Comparison of ENCODE assay signal across 25 cellular contexts in genomic region chr5:2869471-2869870, GRCh38.
DNase-seq lines count a peak whose midpoint lies in the region; ATAC-seq, FAIRE-seq and TF ChIP-seq lines count a peak whose summit lies in the region.
"Had no signal": no experiment of that assay in that cellular context is flagged by ENCODE, and none has a peak within 500 bp of the region (broad histone marks: within the 10 kb centered on the region; RNA-seq: fewer than 3 reads in every experiment).

No MANE protein-coding gene starts in this region.

- peak; percentile 24 for DNase-seq in coronary artery (ENCODE audit: low spot score)
- DNase-seq in esophagus muscularis mucosa (ENCODE audit: extremely low spot score), result peak; percentile 83
- DNase-seq in posterior vena cava (ENCODE audit: low spot score), result peak; percentile 30
- peak; percentile 12 for DNase-seq in ureter (ENCODE audit: low spot score)
- DNase-seq in medulla oblongata (ENCODE audit: extremely low spot score), result no peak
- no peak for DNase-seq in RCC 7860 (ENCODE audit: low spot score)
- DNase-seq: 8988T; ACHN; BE2C; C1 segment of cervical spinal cord; CD4-positive, alpha-beta memory T cell; CD4-positive, CD25-positive, alpha-beta regulatory T cell; CD8-positive, alpha-beta memory T cell; COR-L47; DMS 273 treated with DMSO at 0.1 percent for 48 hours; DMS153; DMS53; DMS79; GF-D8 had no signal

- H3K27ac ChIP-seq in coronary artery (no peak overlapping the region), esophagus muscularis mucosa (replicated peaks in 1 of 4) (no peak overlapping the region)
- H3K27ac ChIP-seq: BLaER1 had no signal

- H3K4me3 ChIP-seq in coronary artery, result no peak overlapping the region
- no peak overlapping the region for H3K4me3 ChIP-seq in esophagus muscularis mucosa
- H3K4me3 ChIP-seq: BLaER1 had no signal

- FAIRE-seq in RCC 7860 (lab: Jason Lieb, UNC), result no peak
- FAIRE-seq: A204.1, G401.6, GM12891 had no signal

- TF ChIP-seq POLR2A in esophagus muscularis mucosa (IDR thresholded peaks at IDR 0.05; ENCODE audit: low read depth), result no peak

- no peak for ATAC-seq in HG03460 (IDR thresholded peaks at IDR 0.05; ENCODE audit: unreplicated experiment)
- ATAC-seq in HG03342 (IDR thresholded peaks at IDR 0.05; ENCODE audit: unreplicated experiment), result no peak

- H3K9me3 ChIP-seq in esophagus muscularis mucosa, result no peaks in the 10 kb centered on the region

- no peaks in the 10 kb centered on the region for H3K36me3 ChIP-seq in esophagus muscularis mucosa
- H3K36me3 ChIP-seq: BE2C, BLaER1 had no signal

- intact Hi-C loops in esophagus muscularis mucosa (cut with DNase I), result no loop called here
- intact Hi-C loops in posterior vena cava (cut with DNase I), result no loop called here

- TF ChIP-seq EP300 in esophagus muscularis mucosa (IDR thresholded peaks at IDR 0.05), result no peak

- H3K4me1 ChIP-seq in esophagus muscularis mucosa, result no peaks in the 10 kb centered on the region
- H3K4me1 ChIP-seq: BE2C, BLaER1 had no signal

- peaks cover 0 to 10% (median 0%) of the 10 kb centered on the region in 4 donors for H3K27me3 ChIP-seq in esophagus muscularis mucosa
- H3K27me3 ChIP-seq: BE2C, BLaER1 had no signal

- TF ChIP-seq CTCF in coronary artery (IDR thresholded peaks at IDR 0.05) (no peak), esophagus muscularis mucosa (IDR thresholded peaks at IDR 0.05) (no peak)

- WGBS in esophagus muscularis mucosa, result 85% methylated on average over 6 of the region's 6 CpGs

Comparison
In these comparisons a context has a peak if more than half of its experiments do, and no peak if none do; other contexts are left out.
1. DNase-seq: peak in coronary artery (single experiment), esophagus muscularis mucosa (single experiment), posterior vena cava (single experiment) and ureter (single experiment); none in medulla oblongata (single experiment) and RCC 7860 (single experiment).